24 cellular contexts compared by ENCODE assay signal in genomic region chr3:161231861-161232260, GRCh38.
"Had no signal": no experiment of that assay in that cellular context is flagged by ENCODE, and none has a peak within 500 bp of the region (broad histone marks: within the 10 kb centered on the region; RNA-seq: fewer than 3 reads in every experiment).

No MANE protein-coding gene starts in this region.

- H3K4me1 ChIP-seq: esophagus squamous epithelium, parathyroid adenoma, psoas muscle had no signal

- H3K4me3 ChIP-seq: esophagus squamous epithelium, psoas muscle, sigmoid colon, thoracic aorta had no signal

- H3K9ac ChIP-seq: parathyroid adenoma had no signal

- H3K36me3 ChIP-seq: thoracic aorta had no signal

- DNase-seq: activated CD4-positive, alpha-beta T cell treated with anti-CD3 and anti-CD28 coated beads for 36 hours; activated CD4-positive, CD25-positive, alpha-beta regulatory T cell; activated CD8-positive, alpha-beta memory T cell treated with anti-CD3 and anti-CD28 coated beads, Interleukin-2, amount 10 ng/mL, durations not matched to agents 7 days and 5 days; activated CD8-positive, alpha-beta T cell treated with anti-CD3 and anti-CD28 coated beads, Interleukin-2, amount 10 ng/mL, durations not matched to agents 7 days and 5 days; activated T-cell treated with anti-CD3 and anti-CD28 coated beads, Interleukin-2, amount 50 U/mL, for 48 hours; dermis blood vessel endothelial cell; effector CD8-positive, alpha-beta T cell; esophagus squamous epithelium; left colon; naive thymus-derived CD8-positive, alpha-beta T cell; nucleus accumbens; psoas muscle; sigmoid colon; small intestine; stimulated activated CD4-positive, alpha-beta T cell treated with anti-CD3 and anti-CD28 coated beads, Interleukin-4, amount 100 ng/mL, for 24 hours; trophoblast cell had no signal

- H2AFZ ChIP-seq: parathyroid adenoma had no signal

- FAIRE-seq: colon, endometrium, frontal cortex, keratinocyte, small intestine, urothelium cell line had no signal

- H3K27ac ChIP-seq: esophagus squamous epithelium, parathyroid adenoma, psoas muscle, sigmoid colon, thoracic aorta had no signal

- ATAC-seq: activated CD4-positive, alpha-beta T cell treated with anti-CD3 and anti-CD28 coated beads for 36 hours; activated CD8-positive, alpha-beta memory T cell treated with anti-CD3 and anti-CD28 coated beads, Interleukin-2, amount 10 ng/mL, durations not matched to agents 7 days and 5 days; activated CD8-positive, alpha-beta T cell treated with anti-CD3 and anti-CD28 coated beads, Interleukin-2, amount 10 ng/mL, durations not matched to agents 7 days and 5 days; left colon; naive thymus-derived CD8-positive, alpha-beta T cell; stimulated activated effector memory CD8-positive, alpha-beta T cell treated with anti-CD3 and anti-CD28 coated beads, Interleukin-12 subunit alpha, Interleukin-12 subunit beta, amount 100 ng/mL, for 72 hours had no signal

- H3K9me3 ChIP-seq: esophagus squamous epithelium, psoas muscle, sigmoid colon, thoracic aorta had no signal

- H3K79me2 ChIP-seq: parathyroid adenoma had no signal

- H3K27me3 ChIP-seq: esophagus squamous epithelium, sigmoid colon had no signal
